ENCODE assay signal across 27 cellular contexts in the genomic region with DNA sequence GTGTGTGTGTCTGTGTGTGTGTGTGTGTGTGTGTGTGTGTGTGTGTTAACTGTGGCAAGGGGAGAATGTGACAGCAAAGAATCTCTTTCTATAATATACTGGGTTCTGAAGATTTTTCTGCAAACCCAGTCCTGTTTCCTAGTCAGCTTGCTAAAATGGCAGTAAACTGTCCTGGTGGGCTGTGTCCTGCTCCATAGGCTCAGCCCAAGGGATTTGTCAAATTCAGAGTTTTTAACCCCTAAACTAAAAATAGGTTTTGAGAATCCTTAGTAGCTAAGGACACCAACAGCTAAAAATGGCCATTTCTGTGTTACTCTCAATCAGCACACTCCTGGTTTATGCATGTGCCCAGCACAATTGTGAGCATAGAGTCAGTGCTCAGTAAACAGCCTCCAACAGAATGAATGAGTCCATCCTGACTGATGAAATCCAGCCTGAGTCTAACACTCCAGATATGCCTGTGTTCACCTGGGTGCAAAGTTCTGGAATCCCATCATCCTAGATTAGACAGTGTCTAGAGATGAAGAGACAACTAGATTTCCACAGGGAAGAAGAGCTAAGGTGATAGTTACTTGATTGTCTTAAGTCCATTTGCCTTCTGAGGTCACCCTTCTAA.
"Had no signal": no experiment of that assay in that cellular context is flagged by ENCODE, and none has a peak within 500 bp of the region (broad histone marks: within the 10 kb centered on the region; RNA-seq: fewer than 3 reads in every experiment).

No MANE protein-coding gene starts in this region.

- DNase-seq: natural killer cell; occipital lobe; ovary; posterior cingulate gyrus; psoas muscle; right cardiac atrium; spleen; stimulated activated CD4-positive, alpha-beta T cell treated with anti-CD3 and anti-CD28 coated beads, Interleukin-12 subunit alpha, Interleukin-12 subunit beta, amount 100 ng/mL, for 4 hours; stimulated activated CD4-positive, alpha-beta T cell treated with anti-CD3 and anti-CD28 coated beads, Interleukin-1b, Interleukin-23, amount 100 ng/mL, for 48 hours; stimulated activated CD4-positive, alpha-beta T cell treated with anti-CD3 and anti-CD28 coated beads, Interleukin-4, amount 100 ng/mL, for 1 hour; stimulated activated CD4-positive, alpha-beta T cell treated with anti-CD3 and anti-CD28 coated beads, Interleukin-4, amount 100 ng/mL, for 4 hours; stimulated activated CD8-positive, alpha-beta memory T cell treated with anti-CD3 and anti-CD28 coated beads, Interleukin-4, amount 100 ng/mL, for 48 hours; stimulated activated naive CD4-positive, alpha-beta T cell; stimulated activated naive CD8-positive, alpha-beta T cell treated with anti-CD3 and anti-CD28 coated beads, Interleukin-15, amount 100 ng/mL, for 72 hours; stimulated activated naive CD8-positive, alpha-beta T cell treated with anti-CD3 and anti-CD28 coated beads, Interleukin-15, Interleukin-2, amounts not matched to agents 100 U/mL and 50 U/mL, for 24 hours; substantia nigra; testis; tibial artery; transverse colon had no signal

- H3K36me3 ChIP-seq: neural progenitor cell, ovary, spleen, suprapubic skin, tibial artery, transverse colon, vagina had no signal

- H3K9ac ChIP-seq: neural progenitor cell, parathyroid adenoma had no signal

- ATAC-seq: natural killer cell; psoas muscle; right cardiac atrium; sciatic nerve; stimulated activated memory B cell treated with anti-CD40 and anti-IgM and Interleukin-4, amounts not matched to agents 10 μg/mL and 1 μg/mL and 100 μg/mL, for 72 hours; stimulated activated naive CD8-positive, alpha-beta T cell treated with anti-CD3 and anti-CD28 coated beads, Interleukin-15, amount 100 ng/mL, for 72 hours; stimulated activated naive CD8-positive, alpha-beta T cell treated with anti-CD3 and anti-CD28 coated beads, Interleukin-15, Interleukin-2, amounts not matched to agents 100 U/mL and 50 U/mL, for 24 hours had no signal

- H3K9me3 ChIP-seq: ovary, psoas muscle, suprapubic skin, testis, tibial artery, transverse colon, vagina had no signal

- H3K4me1 ChIP-seq: neural progenitor cell, parathyroid adenoma, psoas muscle, spleen, suprapubic skin, testis, tibial artery, transverse colon, vagina had no signal

- H3K4me3 ChIP-seq: neural progenitor cell, ovary, psoas muscle, skin epidermis, smooth muscle cell, spleen, suprapubic skin, testis, tibial artery, transverse colon, vagina had no signal

- H3K27ac ChIP-seq: neural progenitor cell, ovary, parathyroid adenoma, psoas muscle, skin epidermis, spleen, suprapubic skin, testis, tibial artery, transverse colon, vagina had no signal

- H3K27me3 ChIP-seq: neural progenitor cell, ovary, spleen, suprapubic skin, testis, tibial artery, transverse colon, vagina had no signal
